10 cellular contexts compared by ENCODE assay signal in the genomic region with DNA sequence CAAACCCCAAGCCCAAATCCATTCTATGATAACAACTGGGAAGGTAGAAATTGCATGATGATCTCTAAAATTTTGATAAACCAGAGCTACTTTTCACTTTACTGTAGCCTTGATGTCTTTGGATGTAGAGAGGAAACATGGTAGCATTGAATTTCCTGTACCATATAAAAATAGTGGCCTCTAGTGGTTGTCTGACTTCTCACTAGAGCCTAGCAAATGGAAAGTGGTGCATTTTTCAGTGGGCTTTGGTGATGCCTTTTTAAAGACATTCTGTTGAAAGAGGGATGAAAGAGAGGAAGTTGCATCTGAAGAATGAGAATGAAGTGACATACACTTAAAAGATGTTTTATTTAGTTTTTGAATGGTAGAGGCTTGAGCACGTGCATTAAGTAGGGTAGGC.
DNase-seq lines count a peak whose midpoint lies in the region; ATAC-seq and TF ChIP-seq lines count a peak whose summit lies in the region.
"Had no signal": no experiment of that assay in that cellular context is flagged by ENCODE, and none has a peak within 500 bp of the region (broad histone marks: within the 10 kb centered on the region; RNA-seq: fewer than 3 reads in every experiment).

No MANE protein-coding gene starts in this region.

- H3K4me3 ChIP-seq in dorsolateral prefrontal cortex = no peak overlapping the region

- peak overlapping the region in 1 of 59 donors; percentile 6 for H3K27ac ChIP-seq in dorsolateral prefrontal cortex

- intact Hi-C loops in activated CD8-positive, alpha-beta T cell treated with anti-CD3 and anti-CD28 coated beads for 36 hours (cut with micrococcal nuclease) = no loop called here
- intact Hi-C loops in dorsolateral prefrontal cortex (cut with DNase I) = no loop called here

- H3K9me3 Mint-ChIP-seq in activated CD8-positive, alpha-beta T cell treated with anti-CD3 and anti-CD28 coated beads for 36 hours = no peaks in the 10 kb centered on the region
- no peaks in the 10 kb centered on the region for H3K9me3 Mint-ChIP-seq in activated CD8-positive, alpha-beta T cell treated with anti-CD3 and anti-CD28 coated beads, Interleukin-2, amount 10 ng/mL, durations not matched to agents 7 days and 5 days (ENCODE audit: insufficient read depth)
- H3K9me3 Mint-ChIP-seq in type B pancreatic cell = no peaks in the 10 kb centered on the region
- no peaks in the 10 kb centered on the region for H3K9me3 Mint-ChIP-seq in activated CD8-positive, alpha-beta memory T cell treated with anti-CD3 and anti-CD28 coated beads, Interleukin-2, amount 10 ng/mL, durations not matched to agents 7 days and 5 days (ENCODE audit: low read depth)
- H3K9me3 Mint-ChIP-seq: mesothelial cell of epicardium had no signal

- POLR2A ChIA-PET in activated CD8-positive, alpha-beta T cell treated with anti-CD3 and anti-CD28 coated beads for 36 hours (lab: Charles Lee) = no interaction called here
- POLR2A ChIA-PET in activated CD8-positive, alpha-beta T cell treated with anti-CD3 and anti-CD28 coated beads, Interleukin-2, amount 10 ng/mL, durations not matched to agents 7 days and 5 days (lab: Charles Lee) = no interaction called here

- H3K36me3 Mint-ChIP-seq in activated CD8-positive, alpha-beta T cell treated with anti-CD3 and anti-CD28 coated beads for 36 hours (ENCODE audit: low read depth) = no peaks in the 10 kb centered on the region
- H3K36me3 Mint-ChIP-seq in activated CD8-positive, alpha-beta T cell treated with anti-CD3 and anti-CD28 coated beads, Interleukin-2, amount 10 ng/mL, durations not matched to agents 7 days and 5 days (ENCODE audit: low read depth) = no peaks in the 10 kb centered on the region
- no peaks in the 10 kb centered on the region for H3K36me3 Mint-ChIP-seq in type B pancreatic cell
- no peaks in the 10 kb centered on the region for H3K36me3 Mint-ChIP-seq in activated CD8-positive, alpha-beta memory T cell treated with anti-CD3 and anti-CD28 coated beads, Interleukin-2, amount 10 ng/mL, durations not matched to agents 7 days and 5 days
- H3K36me3 Mint-ChIP-seq: mesothelial cell of epicardium had no signal

- TF ChIP-seq CTCF in activated CD8-positive, alpha-beta T cell treated with anti-CD3 and anti-CD28 coated beads for 36 hours (IDR thresholded peaks at IDR 0.05) = peak; percentile 26
- peak in 44 of 56 donors; percentile 10 to 52 (median 36) for TF ChIP-seq CTCF in dorsolateral prefrontal cortex (IDR thresholded peaks at IDR 0.05 in 54 of 56, conservative IDR thresholded peaks at IDR 0.05 in 2 of 56; ENCODE audit: low read depth in 1 of 56, partially characterized antibody in 56 of 56)
- TF ChIP-seq CTCF in type B pancreatic cell (conservative IDR thresholded peaks at IDR 0.05) = peak; percentile 63

- H3K27ac Mint-ChIP-seq in activated CD8-positive, alpha-beta T cell treated with anti-CD3 and anti-CD28 coated beads for 36 hours = no peak overlapping the region
- H3K27ac Mint-ChIP-seq in activated CD8-positive, alpha-beta T cell treated with anti-CD3 and anti-CD28 coated beads, Interleukin-2, amount 10 ng/mL, durations not matched to agents 7 days and 5 days = no peak overlapping the region
- H3K27ac Mint-ChIP-seq in type B pancreatic cell = no peak overlapping the region
- H3K27ac Mint-ChIP-seq in activated CD8-positive, alpha-beta memory T cell treated with anti-CD3 and anti-CD28 coated beads, Interleukin-2, amount 10 ng/mL, durations not matched to agents 7 days and 5 days = no peak overlapping the region
- H3K27ac Mint-ChIP-seq: mesothelial cell of epicardium had no signal

- H3K27me3 Mint-ChIP-seq in activated CD8-positive, alpha-beta T cell treated with anti-CD3 and anti-CD28 coated beads for 36 hours = no peaks in the 10 kb centered on the region
- no peaks in the 10 kb centered on the region for H3K27me3 Mint-ChIP-seq in activated CD8-positive, alpha-beta T cell treated with anti-CD3 and anti-CD28 coated beads, Interleukin-2, amount 10 ng/mL, durations not matched to agents 7 days and 5 days (ENCODE audit: low read depth)
- H3K27me3 Mint-ChIP-seq in type B pancreatic cell = no peaks in the 10 kb centered on the region
- H3K27me3 Mint-ChIP-seq in activated CD8-positive, alpha-beta memory T cell treated with anti-CD3 and anti-CD28 coated beads, Interleukin-2, amount 10 ng/mL, durations not matched to agents 7 days and 5 days = no peaks in the 10 kb centered on the region

- no peaks in the 10 kb centered on the region for H3K27me3 ChIP-seq in dorsolateral prefrontal cortex

- H3K4me1 Mint-ChIP-seq in activated CD8-positive, alpha-beta T cell treated with anti-CD3 and anti-CD28 coated beads for 36 hours (ENCODE audit: low read depth) = no peaks in the 10 kb centered on the region
- no peaks in the 10 kb centered on the region for H3K4me1 Mint-ChIP-seq in activated CD8-positive, alpha-beta T cell treated with anti-CD3 and anti-CD28 coated beads, Interleukin-2, amount 10 ng/mL, durations not matched to agents 7 days and 5 days (ENCODE audit: low read depth)
- no peaks in the 10 kb centered on the region for H3K4me1 Mint-ChIP-seq in type B pancreatic cell (ENCODE audit: unreplicated experiment)
- no peaks in the 10 kb centered on the region for H3K4me1 Mint-ChIP-seq in activated CD8-positive, alpha-beta memory T cell treated with anti-CD3 and anti-CD28 coated beads, Interleukin-2, amount 10 ng/mL, durations not matched to agents 7 days and 5 days
- H3K4me1 Mint-ChIP-seq: mesothelial cell of epicardium had no signal

- CTCF ChIA-PET in activated CD8-positive, alpha-beta T cell treated with anti-CD3 and anti-CD28 coated beads for 36 hours (lab: Charles Lee) = interaction anchor here (1.2 kb wide), 1 partner anchor 16 kb away, joined by 3 read pairs; no protein-coding TSS in a partner anchor
- CTCF ChIA-PET in activated CD8-positive, alpha-beta T cell treated with anti-CD3 and anti-CD28 coated beads, Interleukin-2, amount 10 ng/mL, durations not matched to agents 7 days and 5 days (lab: Charles Lee) = no interaction called here
- CTCF ChIA-PET in activated CD8-positive, alpha-beta memory T cell treated with anti-CD3 and anti-CD28 coated beads, Interleukin-2, amount 10 ng/mL, durations not matched to agents 7 days and 5 days (lab: Charles Lee) = no interaction called here

- no peak for DNase-seq in activated CD8-positive, alpha-beta T cell treated with anti-CD3 and anti-CD28 coated beads for 36 hours
- DNase-seq in activated CD8-positive, alpha-beta T cell treated with anti-CD3 and anti-CD28 coated beads, Interleukin-2, amount 10 ng/mL, durations not matched to agents 7 days and 5 days = no peak
- DNase-seq in NCI-H1105 treated with DMSO at 0.1 percent for 48 hours (lab: John Stamatoyannopoulos, UW) = peak; percentile 54
- no peak for DNase-seq in dorsolateral prefrontal cortex
- no peak for DNase-seq in type B pancreatic cell (ENCODE audit: extremely low spot score, unreplicated experiment)
- no peak for DNase-seq in activated CD8-positive, alpha-beta memory T cell treated with anti-CD3 and anti-CD28 coated beads, Interleukin-2, amount 10 ng/mL, durations not matched to agents 7 days and 5 days
- DNase-seq: DMS79 had no signal

- no peak for ATAC-seq in activated CD8-positive, alpha-beta T cell treated with anti-CD3 and anti-CD28 coated beads for 36 hours
- ATAC-seq in activated CD8-positive, alpha-beta T cell treated with anti-CD3 and anti-CD28 coated beads, Interleukin-2, amount 10 ng/mL, durations not matched to agents 7 days and 5 days = no peak
- ATAC-seq in HG03175 (IDR thresholded peaks at IDR 0.05; ENCODE audit: unreplicated experiment) = no peak
- no peak for ATAC-seq in activated CD8-positive, alpha-beta memory T cell treated with anti-CD3 and anti-CD28 coated beads, Interleukin-2, amount 10 ng/mL, durations not matched to agents 7 days and 5 days
- ATAC-seq in HG02970 (IDR thresholded peaks at IDR 0.05; ENCODE audit: low FRiP score, unreplicated experiment) = no peak

- no peak overlapping the region for H3K4me3 Mint-ChIP-seq in activated CD8-positive, alpha-beta T cell treated with anti-CD3 and anti-CD28 coated beads for 36 hours
- no peak overlapping the region for H3K4me3 Mint-ChIP-seq in activated CD8-positive, alpha-beta T cell treated with anti-CD3 and anti-CD28 coated beads, Interleukin-2, amount 10 ng/mL, durations not matched to agents 7 days and 5 days
- no peak overlapping the region for H3K4me3 Mint-ChIP-seq in type B pancreatic cell
- no peak overlapping the region for H3K4me3 Mint-ChIP-seq in activated CD8-positive, alpha-beta memory T cell treated with anti-CD3 and anti-CD28 coated beads, Interleukin-2, amount 10 ng/mL, durations not matched to agents 7 days and 5 days
- H3K4me3 Mint-ChIP-seq: mesothelial cell of epicardium had no signal
